In the genomic region with DNA sequence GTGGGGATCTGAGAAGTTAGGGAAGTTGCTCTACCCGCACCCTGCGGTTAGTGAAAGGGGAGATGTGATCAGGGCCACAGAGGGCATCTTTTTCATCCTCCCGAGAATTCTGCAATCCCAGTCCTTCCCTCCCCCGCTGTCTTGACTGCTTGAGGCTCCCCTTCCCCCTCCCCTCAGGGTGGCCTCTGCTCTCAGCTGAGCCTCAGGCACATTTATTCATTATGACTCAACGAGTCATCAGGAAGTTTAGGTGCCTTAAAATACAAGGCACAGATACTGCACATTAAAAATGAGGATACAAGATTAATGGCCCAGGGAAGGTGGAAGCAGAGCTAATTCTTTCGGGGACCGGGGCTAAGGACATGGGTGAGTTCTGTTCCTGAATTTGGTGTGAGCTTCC, we compare ENCODE assay signal across 1 cellular context.
TF ChIP-seq lines count a peak whose summit lies in the region.

No MANE protein-coding gene starts in this region.

TF ChIP-seq in IMR-90, 13 proteins besides CTCF, POLR2A, EP300 and RAD21:
- TF ChIP-seq CHD1 (IDR thresholded peaks at IDR 0.05; ENCODE audit: low read depth, low read length) (no peak), BHLHE40 (IDR thresholded peaks at IDR 0.05; ENCODE audit: low read depth, low read length) (no peak), MAZ (IDR thresholded peaks at IDR 0.05; ENCODE audit: borderline replicate concordance, low read depth, low read length) (no peak), RCOR1 (IDR thresholded peaks at IDR 0.05; ENCODE audit: insufficient replicate concordance, low read length) (no peak), MAFK (IDR thresholded peaks at IDR 0.05; ENCODE audit: low read depth, low read length) (no peak), SMC3 (IDR thresholded peaks at IDR 0.05; ENCODE audit: low read depth, low read length) (no peak), RFX5 (IDR thresholded peaks at IDR 0.05; ENCODE audit: low read depth, low read length) (no peak)
- TF ChIP-seq, protein P1, sequence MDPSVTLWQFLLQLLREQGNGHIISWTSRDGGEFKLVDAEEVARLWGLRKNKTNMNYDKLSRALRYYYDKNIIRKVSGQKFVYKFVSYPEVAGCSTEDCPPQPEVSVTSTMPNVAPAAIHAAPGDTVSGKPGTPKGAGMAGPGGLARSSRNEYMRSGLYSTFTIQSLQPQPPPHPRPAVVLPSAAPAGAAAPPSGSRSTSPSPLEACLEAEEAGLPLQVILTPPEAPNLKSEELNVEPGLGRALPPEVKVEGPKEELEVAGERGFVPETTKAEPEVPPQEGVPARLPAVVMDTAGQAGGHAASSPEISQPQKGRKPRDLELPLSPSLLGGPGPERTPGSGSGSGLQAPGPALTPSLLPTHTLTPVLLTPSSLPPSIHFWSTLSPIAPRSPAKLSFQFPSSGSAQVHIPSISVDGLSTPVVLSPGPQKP (IDR thresholded peaks at IDR 0.05; ENCODE audit: borderline replicate concordance, low read depth, low read length): no peak
- TF ChIP-seq, protein P2, sequence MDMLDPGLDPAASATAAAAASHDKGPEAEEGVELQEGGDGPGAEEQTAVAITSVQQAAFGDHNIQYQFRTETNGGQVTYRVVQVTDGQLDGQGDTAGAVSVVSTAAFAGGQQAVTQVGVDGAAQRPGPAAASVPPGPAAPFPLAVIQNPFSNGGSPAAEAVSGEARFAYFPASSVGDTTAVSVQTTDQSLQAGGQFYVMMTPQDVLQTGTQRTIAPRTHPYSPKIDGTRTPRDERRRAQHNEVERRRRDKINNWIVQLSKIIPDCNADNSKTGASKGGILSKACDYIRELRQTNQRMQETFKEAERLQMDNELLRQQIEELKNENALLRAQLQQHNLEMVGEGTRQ (IDR thresholded peaks at IDR 0.05; ENCODE audit: low read depth, low read length): no peak
